ENCODE assay signal across 17 cellular contexts in genomic region chr7:35761882-35762720, GRCh38. TPM values are rescaled to one million over a fixed set of nuclear protein-coding genes. Genes with fewer than 3 reads are reported as not detected.
DNase-seq lines count a peak whose midpoint lies in the region; ATAC-seq and TF ChIP-seq lines count a peak whose summit lies in the region.
"Had no signal": no experiment of that assay in that cellular context is flagged by ENCODE, and none has a peak within 500 bp of the region (broad histone marks: within the 10 kb centered on the region; RNA-seq: fewer than 3 reads in every experiment).

No MANE protein-coding gene starts in this region.

- H3K27me3 ChIP-seq in GM23248 (replicated peaks; ENCODE audit: insufficient read depth) = no peaks in the 10 kb centered on the region
- H3K27me3 ChIP-seq in ovary = no peaks in the 10 kb centered on the region
- H3K27me3 ChIP-seq in colonic mucosa = no peaks in the 10 kb centered on the region
- H3K27me3 ChIP-seq: pancreas had no signal

- no peak overlapping the region for H3K9ac ChIP-seq in GM23248
- no peak overlapping the region for H3K9ac ChIP-seq in colonic mucosa (ENCODE audit: low read depth in 2 of 2, low read length in 2 of 2)

- TF ChIP-seq POLR2A in ovary (IDR thresholded peaks at IDR 0.05) = no peak

- H3K9me2 ChIP-seq in GM23248 (ENCODE audit: insufficient read depth) = no peaks in the 10 kb centered on the region

- whole genome bisulfite sequencing in GM23248 (ENCODE audit: low coverage in 1 of 2, low lambda C conversion rate in 2 of 2, missing lambda C conversion rate in 2 of 2), 2 experiments = 47 to 61% methylated on average over 4 of the region's 4 CpGs
- WGBS in ovary, 3 donors = 3 to 6% (median 4%) methylated on average over 4 of the region's 4 CpGs

- H3K79me2 ChIP-seq in GM23248 (ENCODE audit: insufficient read depth) = no peaks in the 10 kb centered on the region

- DNase-seq in GM23248 = peak; percentile 7
- DNase-seq in fibroblast of pulmonary artery (ENCODE audit: low read depth) = peak; percentile 91
- DNase-seq in ovary = no peak
- no peak for DNase-seq in NCI-H1105 treated with DMSO at 0.1 percent for 48 hours (lab: John Stamatoyannopoulos, UW)
- DNase-seq in colonic mucosa = no peak
- no peak for DNase-seq in SIG-M5 treated with dmso at 0.1 percent for 504 hours (lab: John Stamatoyannopoulos, UW; ENCODE audit: unreplicated experiment)
- DNase-seq: C1 segment of cervical spinal cord; effector memory CD4-positive, alpha-beta T cell; NCI-H1436 treated with DMSO at 0.1 percent for 48 hours; NCI-H774; pancreas; SIG-M5; stimulated activated CD4-positive, alpha-beta T cell treated with anti-CD3 and anti-CD28 coated beads, Interleukin-2, amount 100 ng/mL, for 24 hours; WERI-Rb-1 had no signal

- ATAC-seq in SK-N-SH treated with all-trans-retinoic acid at 6 μM for 48 hours (peak; percentile 94), GM18861 (IDR thresholded peaks at IDR 0.05; ENCODE audit: unreplicated experiment) (no peak)
- ATAC-seq: pancreas; stimulated activated effector memory CD8-positive, alpha-beta T cell treated with anti-CD3 and anti-CD28 coated beads, Interleukin-12 subunit alpha, Interleukin-12 subunit beta, amount 100 ng/mL, for 72 hours had no signal

- H3K4me1 ChIP-seq in GM23248 (ENCODE audit: insufficient read depth) (peaks cover 14% of the 10 kb centered on the region), ovary (ENCODE audit: insufficient read depth) (peaks cover 5% of the 10 kb centered on the region), colonic mucosa (no peaks in the 10 kb centered on the region)
- H3K4me1 ChIP-seq: pancreas had no signal

- H3K9me3 ChIP-seq in GM23248 (ENCODE audit: low read depth) (no peaks in the 10 kb centered on the region), ovary (no peaks in the 10 kb centered on the region), colonic mucosa (no peaks in the 10 kb centered on the region)
- H3K9me3 ChIP-seq: pancreas had no signal

- TF ChIP-seq EP300 in ovary (IDR thresholded peaks at IDR 0.05) = no peak

- H3K4me2 ChIP-seq in GM23248 (ENCODE audit: unreplicated experiment) = peak overlapping the region; percentile 2

- H3K4me3 ChIP-seq in GM23248 = no peak overlapping the region
- H3K4me3 ChIP-seq in fibroblast of pulmonary artery (replicated peaks; ENCODE audit: low read depth, low read length) = no peak overlapping the region
- no peak overlapping the region for H3K4me3 ChIP-seq in ovary
- H3K4me3 ChIP-seq in colonic mucosa = no peak overlapping the region
- H3K4me3 ChIP-seq: pancreas had no signal

- no peak for TF ChIP-seq CTCF in fibroblast of pulmonary artery (IDR thresholded peaks at IDR 0.05; ENCODE audit: low read length, missing control alignments)
- no peak for TF ChIP-seq CTCF in ovary (IDR thresholded peaks at IDR 0.05)
- TF ChIP-seq CTCF in colonic mucosa (IDR thresholded peaks at IDR 0.05) = no peak

- 0 out of 2 replicates have a peak, but pooled peaks cover 7% of the 10 kb centered on the region for H3F3A ChIP-seq in GM23248 (ENCODE audit: insufficient read depth)

- no peaks in the 10 kb centered on the region for H4K20me1 ChIP-seq in GM23248 (ENCODE audit: insufficient read depth)

- H3K27ac ChIP-seq in GM23248 = no peak overlapping the region
- peak overlapping the region; percentile 16 to 28 for H3K27ac ChIP-seq in ovary
- H3K27ac ChIP-seq in colonic mucosa = no peak overlapping the region
- H3K27ac ChIP-seq: pancreas, WERI-Rb-1 had no signal

- intact Hi-C loops in ovary (cut with DNase I) (no loop called here), colonic mucosa (cut with DNase I) (no loop called here)

- no peak overlapping the region for H2AFZ ChIP-seq in GM23248

- in situ Hi-C loops in GM23248 (cut with MboI) = no loop called here

- H3K36me3 ChIP-seq in GM23248 (ENCODE audit: low read depth) (no peaks in the 10 kb centered on the region), ovary (no peaks in the 10 kb centered on the region), colonic mucosa (no peaks in the 10 kb centered on the region)
- H3K36me3 ChIP-seq: pancreas, WERI-Rb-1 had no signal

TF ChIP-seq in SK-N-SH treated with all-trans-retinoic acid at 6 μM for 48 hours, 23 proteins besides CTCF, POLR2A, EP300 and RAD21 (continues in another document):
- peak; percentile 3; the same call in 1 of the 2 replicates for TF ChIP-seq TOX (CRISPR knock-in tag; IDR thresholded peaks at IDR 0.05; ENCODE audit: borderline replicate concordance)
- no peak for TF ChIP-seq ZFP30 (CRISPR knock-in tag; IDR thresholded peaks at IDR 0.05)
- TF ChIP-seq ARNTL (CRISPR knock-in tag; IDR thresholded peaks at IDR 0.05; ENCODE audit: borderline replicate concordance, low read depth) = no peak
- no peak; the same call in 1 of the 2 replicates for TF ChIP-seq POU6F1 (CRISPR knock-in tag; IDR thresholded peaks at IDR 0.05; ENCODE audit: borderline replicate concordance, low read depth)
- TF ChIP-seq, protein P1, sequence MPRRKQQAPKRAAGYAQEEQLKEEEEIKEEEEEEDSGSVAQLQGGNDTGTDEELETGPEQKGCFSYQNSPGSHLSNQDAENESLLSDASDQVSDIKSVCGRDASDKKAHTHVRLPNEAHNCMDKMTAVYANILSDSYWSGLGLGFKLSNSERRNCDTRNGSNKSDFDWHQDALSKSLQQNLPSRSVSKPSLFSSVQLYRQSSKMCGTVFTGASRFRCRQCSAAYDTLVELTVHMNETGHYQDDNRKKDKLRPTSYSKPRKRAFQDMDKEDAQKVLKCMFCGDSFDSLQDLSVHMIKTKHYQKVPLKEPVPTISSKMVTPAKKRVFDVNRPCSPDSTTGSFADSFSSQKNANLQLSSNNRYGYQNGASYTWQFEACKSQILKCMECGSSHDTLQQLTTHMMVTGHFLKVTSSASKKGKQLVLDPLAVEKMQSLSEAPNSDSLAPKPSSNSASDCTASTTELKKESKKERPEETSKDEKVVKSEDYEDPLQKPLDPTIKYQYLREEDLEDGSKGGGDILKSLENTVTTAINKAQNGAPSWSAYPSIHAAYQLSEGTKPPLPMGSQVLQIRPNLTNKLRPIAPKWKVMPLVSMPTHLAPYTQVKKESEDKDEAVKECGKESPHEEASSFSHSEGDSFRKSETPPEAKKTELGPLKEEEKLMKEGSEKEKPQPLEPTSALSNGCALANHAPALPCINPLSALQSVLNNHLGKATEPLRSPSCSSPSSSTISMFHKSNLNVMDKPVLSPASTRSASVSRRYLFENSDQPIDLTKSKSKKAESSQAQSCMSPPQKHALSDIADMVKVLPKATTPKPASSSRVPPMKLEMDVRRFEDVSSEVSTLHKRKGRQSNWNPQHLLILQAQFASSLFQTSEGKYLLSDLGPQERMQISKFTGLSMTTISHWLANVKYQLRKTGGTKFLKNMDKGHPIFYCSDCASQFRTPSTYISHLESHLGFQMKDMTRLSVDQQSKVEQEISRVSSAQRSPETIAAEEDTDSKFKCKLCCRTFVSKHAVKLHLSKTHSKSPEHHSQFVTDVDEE (CRISPR knock-in tag; IDR thresholded peaks at IDR 0.05) = peak; percentile 63; the same call in 1 of the 2 replicates
- 0 out of 2 replicates have a peak, but pooled peaks have one; percentile 54 for TF ChIP-seq BACH2 (CRISPR knock-in tag; IDR thresholded peaks at IDR 0.05; ENCODE audit: borderline replicate concordance)
- TF ChIP-seq CSRNP3 (CRISPR knock-in tag; IDR thresholded peaks at IDR 0.05) = peak; percentile 20; the same call in 1 of the 2 replicates
- TF ChIP-seq PATZ1 (CRISPR knock-in tag; IDR thresholded peaks at IDR 0.05; ENCODE audit: borderline replicate concordance) = no peak
- TF ChIP-seq ZC3H10 (CRISPR knock-in tag; IDR thresholded peaks at IDR 0.05) = no peak
- TF ChIP-seq ISL1 (CRISPR knock-in tag; IDR thresholded peaks at IDR 0.05) = peak; percentile 68

RNA-seq across cellular contexts. Expression of gene SEPTIN7, which starts 38.8 kb away (rescaled TPM):
- 368 and 405 TPM in 2 replicates for total RNA-seq in GM23248 (2014; rRNA removed; shearing (Covaris generic))
- polyA plus RNA-seq in GM23248 (2016; fragmentation: Nextera tagmentation; extraction: Ambion mirVana) (509 and 521 TPM in 2 replicates), ovary (100 to 1,000 TPM; 213 to 356 TPM)
- total RNA-seq in ovary (100 to 1,000 TPM; 141 to 266 (median 234) TPM), colonic mucosa (100 to 1,000 TPM; 107 to 164 TPM)

Comparison
In these comparisons a context has a peak if more than half of its experiments do, and no peak if none do; other contexts are left out.
1. DNase-seq: peak in GM23248 (single experiment) and fibroblast of pulmonary artery (single experiment); none in ovary (0 of 5), NCI-H1105 treated with DMSO at 0.1 percent for 48 hours (single experiment), colonic mucosa (single experiment) and SIG-M5 treated with dmso at 0.1 percent for 504 hours (single experiment).
2. H3K27ac ChIP-seq: peak in ovary (2 of 2); none in GM23248 (single experiment) and colonic mucosa (single experiment).